In genomic region chr7:131511071-131511470, GRCh38 we compare ENCODE assay signal across 16 cellular contexts.
"Had no signal": no experiment of that assay in that cellular context is flagged by ENCODE, and none has a peak within 500 bp of the region (broad histone marks: within the 10 kb centered on the region; RNA-seq: fewer than 3 reads in every experiment).

No MANE protein-coding gene starts in this region.

- H3K27me3 ChIP-seq: hepatocyte, tibial nerve had no signal

- H3K27ac Mint-ChIP-seq: activated B cell treated with CpG ODN at 0.5 μM for 24 hours; activated CD4-positive, alpha-beta memory T cell treated with anti-CD3 and anti-CD28 coated beads for 36 hours; activated naive CD4-positive, alpha-beta T cell treated with anti-CD3 and anti-CD28 coated beads for 36 hours; natural killer cell had no signal

- H3K4me2 ChIP-seq: hepatocyte had no signal

- H3K27ac ChIP-seq: hepatocyte, lower lobe of right lung had no signal

- DNase-seq: activated B cell treated with CpG ODN at 0.5 μM for 24 hours; activated CD4-positive, alpha-beta memory T cell treated with anti-CD3 and anti-CD28 coated beads for 36 hours; activated CD4-positive, alpha-beta T cell treated with anti-CD3 and anti-CD28 coated beads for 4 hours; activated naive CD4-positive, alpha-beta T cell treated with anti-CD3 and anti-CD28 coated beads for 36 hours; activated T-cell treated with anti-CD3 and anti-CD28 coated beads, Interleukin-2, amount 50 U/mL, for 4 hours; lower lobe of right lung; natural killer cell; retina; stimulated activated CD4-positive, alpha-beta T cell treated with anti-CD3 and anti-CD28 coated beads, Interleukin-12 subunit alpha, Interleukin-12 subunit beta, amount 100 ng/mL, for 4 hours; stimulated activated CD4-positive, alpha-beta T cell treated with anti-CD3 and anti-CD28 coated beads, Interleukin-1b, Interleukin-23, amount 100 ng/mL, for 48 hours; stimulated activated naive CD8-positive, alpha-beta T cell treated with anti-CD3 and anti-CD28 coated beads, Interleukin-15, Interleukin-2, amounts not matched to agents 100 U/mL and 50 U/mL, for 24 hours; SW 1271; T-helper 2 cell had no signal

- H3K9me3 ChIP-seq: lower lobe of right lung, tibial nerve had no signal

- H2AFZ ChIP-seq: hepatocyte had no signal

- H3K9me3 Mint-ChIP-seq: activated B cell treated with CpG ODN at 0.5 μM for 24 hours; activated CD4-positive, alpha-beta memory T cell treated with anti-CD3 and anti-CD28 coated beads for 36 hours; activated naive CD4-positive, alpha-beta T cell treated with anti-CD3 and anti-CD28 coated beads for 36 hours; activated T-cell treated with anti-CD3 and anti-CD28 coated beads, Interleukin-2, amount 50 U/mL, for 4 hours; natural killer cell had no signal

- H3K36me3 Mint-ChIP-seq: activated CD4-positive, alpha-beta memory T cell treated with anti-CD3 and anti-CD28 coated beads for 36 hours; natural killer cell had no signal

- H3K4me3 ChIP-seq: coronary artery, hepatocyte, lower lobe of right lung, tibial nerve had no signal

- H3K4me3 Mint-ChIP-seq: activated B cell treated with CpG ODN at 0.5 μM for 24 hours; activated CD4-positive, alpha-beta memory T cell treated with anti-CD3 and anti-CD28 coated beads for 36 hours; activated naive CD4-positive, alpha-beta T cell treated with anti-CD3 and anti-CD28 coated beads for 36 hours; activated T-cell treated with anti-CD3 and anti-CD28 coated beads, Interleukin-2, amount 50 U/mL, for 4 hours; natural killer cell had no signal

- ATAC-seq: activated T-cell treated with anti-CD3 and anti-CD28 coated beads, Interleukin-2, amount 50 U/mL, for 4 hours; lower lobe of right lung; natural killer cell; stimulated activated naive CD8-positive, alpha-beta T cell treated with anti-CD3 and anti-CD28 coated beads, Interleukin-15, Interleukin-2, amounts not matched to agents 100 U/mL and 50 U/mL, for 24 hours had no signal
